In genomic region chr16:29200033-29200661, GRCh38 we compare ENCODE assay signal across 8 cellular contexts.
DNase-seq lines count a peak whose midpoint lies in the region; TF ChIP-seq lines count a peak whose summit lies in the region.
"Not testable (repeated sequence)": the region's sequence is repeated elsewhere in the genome, so short reads cannot be mapped to it uniquely, and the experiment has no call there.

No MANE protein-coding gene starts in this region.

- in situ Hi-C loops in mammary epithelial cell (cut with MboI; ENCODE audit: low sequenced_read_pairs in 2 of 2) = not testable (repeated sequence)

- BruUV-seq in mammary epithelial cell (replicated peaks; lab: Mats Ljungman, UMichigan) = not testable (repeated sequence)

- peak overlapping the region; percentile 36 for H3K4me2 ChIP-seq in mammary epithelial cell (ENCODE audit: insufficient read depth, low read depth, low read length)
- H3K4me2 ChIP-seq in osteoblast (ENCODE audit: insufficient read depth, low read length) = peak overlapping the region; percentile 76

- not testable (repeated sequence) for H3K9ac ChIP-seq in mammary epithelial cell (ENCODE audit: insufficient read depth, low read length)

- not testable (repeated sequence) for H3K36me3 ChIP-seq in mammary epithelial cell (ENCODE audit: insufficient read depth, low read length); osteoblast (ENCODE audit: insufficient read depth, low read length); suprapubic skin

- intact Hi-C loops in mammary epithelial cell (cut with micrococcal nuclease) = not testable (repeated sequence)

- dilution Hi-C loops in mammary epithelial cell (cut with HindIII; ENCODE audit: low sequenced_read_pairs) = not testable (repeated sequence)

- CTCF ChIA-PET in mammary epithelial cell (lab: Charles Lee; ENCODE audit: low non-redundant PET) = not testable (repeated sequence)

- H3K27ac ChIP-seq in mammary epithelial cell (ENCODE audit: insufficient read depth, low read depth, low read length) = not testable (repeated sequence)
- H3K27ac ChIP-seq in osteoblast (ENCODE audit: low read depth, low read length) = peak overlapping the region; percentile 83
- H3K27ac ChIP-seq in suprapubic skin = peak overlapping the region; percentile 62

- not testable (repeated sequence) for H3K79me2 ChIP-seq in mammary epithelial cell (ENCODE audit: insufficient read depth, low read length); osteoblast (ENCODE audit: insufficient read depth, low read length)

- H3K4me1 ChIP-seq in mammary epithelial cell (ENCODE audit: insufficient read depth, low read length) = not testable (repeated sequence)
- H3K4me1 ChIP-seq in osteoblast (ENCODE audit: insufficient read depth, low read length) = peaks cover 12% of the 10 kb centered on the region
- peaks cover 30% of the 10 kb centered on the region for H3K4me1 ChIP-seq in suprapubic skin

- TF ChIP-seq EP300 in suprapubic skin (IDR thresholded peaks at IDR 0.05) = not testable (repeated sequence)

- H3K9me3 ChIP-seq in mammary epithelial cell (replicated peaks; ENCODE audit: insufficient read depth, low read length); osteoblast (ENCODE audit: low read depth, low read length); suprapubic skin: not testable (repeated sequence)

- not testable (repeated sequence) for H3K4me3 ChIP-seq in mammary epithelial cell (replicated peaks in 1 of 3; ENCODE audit: insufficient read depth in 1 of 3, low read depth in 2 of 3, low read length in 3 of 3); fibroblast of mammary gland (ENCODE audit: control insufficient read depth, low read depth, low read length); suprapubic skin
- H3K4me3 ChIP-seq in osteoblast (ENCODE audit: insufficient read depth, low read length) = peak overlapping the region; percentile 45

- 10% methylated on average over 13 of the region's 13 CpGs for WGBS in mammary epithelial cell (ENCODE audit: low coverage, missing lambda C conversion rate)
- 53% methylated on average over 13 of the region's 13 CpGs for WGBS in suprapubic skin

- not testable (repeated sequence) for TF ChIP-seq CTCF in mammary epithelial cell (conservative IDR thresholded peaks at IDR 0.05 in 1 of 2, IDR thresholded peaks at IDR 0.05 in 1 of 2; ENCODE audit: extremely low read depth in 1 of 2, insufficient read depth in 1 of 2, low read depth in 1 of 2, low read length in 2 of 2); fibroblast of mammary gland (conservative IDR thresholded peaks at IDR 0.05; ENCODE audit: control insufficient read depth, insufficient read depth, low read depth, low read length); osteoblast (IDR thresholded peaks at IDR 0.05; ENCODE audit: extremely low read depth, low read depth, low read length); suprapubic skin (IDR thresholded peaks at IDR 0.05)

- not testable (repeated sequence) for H4K20me1 ChIP-seq in mammary epithelial cell (ENCODE audit: insufficient read depth, low read length); osteoblast (ENCODE audit: insufficient read depth, low read length)

- TF ChIP-seq POLR2A in suprapubic skin (IDR thresholded peaks at IDR 0.05) = not testable (repeated sequence)

- H3K27me3 ChIP-seq in mammary epithelial cell (ENCODE audit: insufficient read depth, low read length); osteoblast (ENCODE audit: insufficient read depth, low read length); suprapubic skin: not testable (repeated sequence)

- H2AFZ ChIP-seq in mammary epithelial cell (ENCODE audit: low read depth, low read length) (peak overlapping the region; percentile 62), osteoblast (ENCODE audit: low read length) (peak overlapping the region; percentile 41)

- DNase-seq in AG08395 (ENCODE audit: low spot score) (peak; percentile 29), H4 (ENCODE audit: low spot score) (peak; percentile 38), T1000 (lab: John Stamatoyannopoulos, UW) (peak; percentile 51), fibroblast of mammary gland (ENCODE audit: low read depth) (peak; percentile 90), hepatic stellate cell (ENCODE audit: low spot score) (peak; percentile 36), suprapubic skin (ENCODE audit: low spot score in 2 of 2) (peak; percentile 73 to 79)
- DNase-seq in mammary epithelial cell; osteoblast (ENCODE audit: insufficient read length, low spot score, missing footprints): not testable (repeated sequence)
